ENCODE assay signal across 30 cellular contexts in genomic region chr6:20630136-20630535, GRCh38.
DNase-seq lines count a peak whose midpoint lies in the region; ATAC-seq and TF ChIP-seq lines count a peak whose summit lies in the region.
"Had no signal": no experiment of that assay in that cellular context is flagged by ENCODE, and none has a peak within 500 bp of the region (broad histone marks: within the 10 kb centered on the region; RNA-seq: fewer than 3 reads in every experiment).

No MANE protein-coding gene starts in this region.

- H3K27ac Mint-ChIP-seq in activated T-cell treated with anti-CD3 and anti-CD28 coated beads, Interleukin-2, amount 50 U/mL, for 24 hours, result peak overlapping the region; percentile 28
- H3K27ac Mint-ChIP-seq in endodermal cell, result peak overlapping the region; percentile 80
- H3K27ac Mint-ChIP-seq in progenitor cell of endocrine pancreas, result peak overlapping the region; percentile 65
- H3K27ac Mint-ChIP-seq: activated CD4-positive, alpha-beta memory T cell treated with anti-CD3 and anti-CD28 coated beads for 36 hours; activated T-helper 1 cell treated with anti-CD3 and anti-CD28 coated beads, Interleukin-12 subunit alpha, Interleukin-12 subunit beta, Interleukin-2, Interleukin-4 antibody, amounts not matched to agents 30 ng/mL and 10 ng/mL and 1 ng/mL, durations not matched to agents 14 hours and 24 hours and 36 hours; CD4-positive, alpha-beta T cell; natural killer cell; T-helper 2 cell treated with Interferon-gamma antibody and Interleukin-4, amounts not matched to agents 5 μg/mL and 100 μg/mL, for 36 hours had no signal

- 63 to 94% methylated on average over 2 to 3 of the region's 3 CpGs for WGBS in endodermal cell (ENCODE audit: insufficient coverage in 1 of 2, insufficient read length in 1 of 2), 2 experiments

- ATAC-seq in HG03196 (IDR thresholded peaks at IDR 0.05; ENCODE audit: unreplicated experiment) (no peak), HG02642 (IDR thresholded peaks at IDR 0.05; ENCODE audit: poor library complexity, unreplicated experiment) (no peak)
- ATAC-seq: body of pancreas, natural killer cell had no signal

- DNase-seq in activated T-cell treated with anti-CD3 and anti-CD28 coated beads, Interleukin-2, amount 50 U/mL, for 24 hours, result no peak
- DNase-seq in activated T-cell treated with anti-CD3 and anti-CD28 coated beads for 4 hours, result no peak
- peak; percentile 72 for DNase-seq in NCI-H2029 treated with DMSO at 0.1 percent for 48 hours (lab: John Stamatoyannopoulos, UW)
- peak; percentile 77 for DNase-seq in endodermal cell
- DNase-seq in progenitor cell of endocrine pancreas (ENCODE audit: low spot score, unreplicated experiment), result no peak
- DNase-seq in Kasumi-1 (lab: John Stamatoyannopoulos, UW), result no peak
- DNase-seq: activated CD4-positive, alpha-beta memory T cell treated with anti-CD3 and anti-CD28 coated beads for 36 hours; activated CD4-positive, alpha-beta T cell treated with anti-CD3 and anti-CD28 coated beads for 1 hour; activated naive CD4-positive, alpha-beta T cell treated with Interleukin-2 at 50 U/mL for 16 hours; AML-193; body of pancreas; CD4-positive, alpha-beta T cell; head of caudate nucleus; mucosa of descending colon; natural killer cell; NCI-H1092; NCI-H1930; NCI-H524 treated with DMSO at 0.1 percent for 48 hours; Peyer's patch; sigmoid colon; stimulated activated CD4-positive, alpha-beta T cell treated with anti-CD3 and anti-CD28 coated beads, Interleukin-12 subunit alpha, Interleukin-12 subunit beta, amount 100 ng/mL, for 4 hours; stimulated activated CD4-positive, alpha-beta T cell treated with anti-CD3 and anti-CD28 coated beads, Interleukin-2, amount 100 ng/mL, for 48 hours; stomach; tibial artery had no signal

- H3K4me3 Mint-ChIP-seq in activated T-cell treated with anti-CD3 and anti-CD28 coated beads, Interleukin-2, amount 50 U/mL, for 24 hours, result no peak overlapping the region
- H3K4me3 Mint-ChIP-seq in endodermal cell (no peak overlapping the region), progenitor cell of endocrine pancreas (ENCODE audit: low read depth) (no peak overlapping the region)
- H3K4me3 Mint-ChIP-seq: activated CD4-positive, alpha-beta memory T cell treated with anti-CD3 and anti-CD28 coated beads for 36 hours; activated T-helper 1 cell treated with anti-CD3 and anti-CD28 coated beads, Interleukin-12 subunit alpha, Interleukin-12 subunit beta, Interleukin-2, Interleukin-4 antibody, amounts not matched to agents 30 ng/mL and 10 ng/mL and 1 ng/mL, durations not matched to agents 14 hours and 24 hours and 36 hours; CD4-positive, alpha-beta T cell; central memory CD8-positive, alpha-beta T cell; natural killer cell; T-helper 2 cell treated with Interferon-gamma antibody and Interleukin-4, amounts not matched to agents 5 μg/mL and 100 μg/mL, for 36 hours had no signal

- no peaks in the 10 kb centered on the region for H3K9me3 Mint-ChIP-seq in activated T-cell treated with anti-CD3 and anti-CD28 coated beads, Interleukin-2, amount 50 U/mL, for 24 hours
- H3K9me3 Mint-ChIP-seq in endodermal cell (no peaks in the 10 kb centered on the region), progenitor cell of endocrine pancreas (ENCODE audit: low read depth) (peaks cover 3% of the 10 kb centered on the region)
- H3K9me3 Mint-ChIP-seq: activated CD4-positive, alpha-beta memory T cell treated with anti-CD3 and anti-CD28 coated beads for 36 hours; activated T-helper 1 cell treated with anti-CD3 and anti-CD28 coated beads, Interleukin-12 subunit alpha, Interleukin-12 subunit beta, Interleukin-2, Interleukin-4 antibody, amounts not matched to agents 30 ng/mL and 10 ng/mL and 1 ng/mL, durations not matched to agents 14 hours and 24 hours and 36 hours; CD4-positive, alpha-beta T cell; central memory CD8-positive, alpha-beta T cell; natural killer cell; T-helper 2 cell treated with Interferon-gamma antibody and Interleukin-4, amounts not matched to agents 5 μg/mL and 100 μg/mL, for 36 hours had no signal

- H3K4me1 Mint-ChIP-seq in activated T-cell treated with anti-CD3 and anti-CD28 coated beads, Interleukin-2, amount 50 U/mL, for 24 hours (ENCODE audit: low read depth), result peaks cover 43% of the 10 kb centered on the region
- peaks cover 40% of the 10 kb centered on the region for H3K4me1 Mint-ChIP-seq in endodermal cell
- peaks cover 18% of the 10 kb centered on the region for H3K4me1 Mint-ChIP-seq in progenitor cell of endocrine pancreas (ENCODE audit: low read depth)

- no peak overlapping the region for H3K9ac ChIP-seq in endodermal cell (ENCODE audit: extremely low read depth, low read length, poor library complexity, severe bottlenecking)

- H3K27me3 ChIP-seq in endodermal cell (ENCODE audit: control insufficient read depth, insufficient read depth, low read length, poor library complexity, severe bottlenecking), result no peaks in the 10 kb centered on the region
- H3K27me3 ChIP-seq: body of pancreas, Peyer's patch, sigmoid colon, stomach, tibial artery had no signal

- no peaks in the 10 kb centered on the region for H3K27me3 Mint-ChIP-seq in activated T-cell treated with anti-CD3 and anti-CD28 coated beads, Interleukin-2, amount 50 U/mL, for 24 hours
- H3K27me3 Mint-ChIP-seq in endodermal cell (ENCODE audit: insufficient read depth), result no peaks in the 10 kb centered on the region
- H3K27me3 Mint-ChIP-seq in progenitor cell of endocrine pancreas, result no peaks in the 10 kb centered on the region
- H3K27me3 Mint-ChIP-seq: activated CD4-positive, alpha-beta memory T cell treated with anti-CD3 and anti-CD28 coated beads for 36 hours; CD4-positive, alpha-beta T cell; central memory CD8-positive, alpha-beta T cell had no signal

- TF ChIP-seq CTCF in endodermal cell (conservative IDR thresholded peaks at IDR 0.05), result no peak
- TF ChIP-seq CTCF in progenitor cell of endocrine pancreas (IDR thresholded peaks at IDR 0.05; ENCODE audit: unreplicated experiment), result no peak

- H3K36me3 ChIP-seq in endodermal cell (ENCODE audit: control insufficient read depth, insufficient read depth, low read length), result no peaks in the 10 kb centered on the region
- H3K36me3 ChIP-seq: Peyer's patch, sigmoid colon, stomach, tibial artery had no signal

- H3K4me3 ChIP-seq in endodermal cell (ENCODE audit: low read length), result no peak overlapping the region
- H3K4me3 ChIP-seq: body of pancreas, lung, mucosa of descending colon, Peyer's patch, sigmoid colon, stomach, tibial artery had no signal

- H3K27ac ChIP-seq in endodermal cell (ENCODE audit: low read depth, low read length), result no peak overlapping the region
- H3K27ac ChIP-seq: body of pancreas, Peyer's patch, sigmoid colon, stomach, tibial artery had no signal

- no peaks in the 10 kb centered on the region for H3K9me3 ChIP-seq in endodermal cell (ENCODE audit: control insufficient read depth, low read length)
- H3K9me3 ChIP-seq: body of pancreas, mucosa of descending colon, Peyer's patch, sigmoid colon, stomach, tibial artery had no signal

- H3K4me1 ChIP-seq in endodermal cell (ENCODE audit: control insufficient read depth, insufficient read depth, low read length), result peaks cover 15% of the 10 kb centered on the region
- H3K4me1 ChIP-seq: Peyer's patch had no signal

- peaks cover 30% of the 10 kb centered on the region for H3K36me3 Mint-ChIP-seq in activated T-cell treated with anti-CD3 and anti-CD28 coated beads, Interleukin-2, amount 50 U/mL, for 24 hours (ENCODE audit: low read depth)
- H3K36me3 Mint-ChIP-seq in endodermal cell (ENCODE audit: low read depth) (no peaks in the 10 kb centered on the region), progenitor cell of endocrine pancreas (ENCODE audit: insufficient read depth) (peaks cover 4% of the 10 kb centered on the region)
- H3K36me3 Mint-ChIP-seq: natural killer cell had no signal

Comparison
In these comparisons a context has a peak if more than half of its experiments do, and no peak if none do; other contexts are left out.
1. DNase-seq: peak in NCI-H2029 treated with DMSO at 0.1 percent for 48 hours (single experiment) and endodermal cell (single experiment); none in activated T-cell treated with anti-CD3 and anti-CD28 coated beads, Interleukin-2, amount 50 U/mL, for 24 hours (single experiment), activated T-cell treated with anti-CD3 and anti-CD28 coated beads for 4 hours (single experiment), progenitor cell of endocrine pancreas (single experiment) and Kasumi-1 (0 of 2).
2. H3K27ac Mint-ChIP-seq: peak in every context shown above with its lines; median percentile 80 in endodermal cell; 65 in progenitor cell of endocrine pancreas; 28 in activated T-cell treated with anti-CD3 and anti-CD28 coated beads, Interleukin-2, amount 50 U/mL, for 24 hours.